1 cellular context compared by ENCODE assay signal in the genomic region with DNA sequence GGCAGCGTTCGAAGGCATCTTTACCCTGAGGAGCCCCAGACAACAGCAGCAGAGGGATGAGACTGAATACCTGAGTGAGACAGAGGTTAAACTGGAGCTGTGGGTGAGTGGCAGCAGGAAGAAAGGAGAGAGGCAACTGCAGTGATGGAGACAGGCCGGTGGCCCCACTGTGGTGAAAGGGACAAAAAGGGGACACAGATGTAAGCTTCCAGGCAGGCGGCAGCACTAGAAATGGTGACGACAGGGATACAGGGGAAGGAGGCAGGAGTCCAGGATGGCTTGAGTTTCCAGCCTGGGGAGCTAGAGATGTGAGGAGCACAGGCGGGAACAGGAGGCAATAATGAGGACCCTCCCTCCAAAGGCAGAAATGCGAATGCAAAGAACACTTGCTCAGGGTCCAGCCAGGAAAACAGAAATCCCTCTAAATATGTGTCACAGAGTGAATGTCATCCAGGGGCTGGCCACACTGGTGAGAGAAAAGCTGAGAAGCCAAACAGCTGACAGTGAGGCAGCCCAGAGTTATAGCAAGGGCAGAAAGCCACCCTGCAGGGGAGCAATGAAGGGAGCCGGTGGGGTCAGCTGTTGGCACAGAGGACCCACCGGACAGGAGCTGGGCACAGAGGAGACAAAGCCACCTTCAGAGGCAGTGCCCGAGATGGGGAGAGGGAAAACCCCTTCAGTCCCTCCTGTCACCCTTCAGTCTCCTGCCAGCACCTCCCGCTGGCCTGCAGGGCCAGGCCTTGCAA.
TF ChIP-seq lines count a peak whose summit lies in the region.

No MANE protein-coding gene starts in this region.

TF ChIP-seq in IMR-90, 13 proteins besides CTCF, POLR2A, EP300 and RAD21:
- TF ChIP-seq RFX5 (IDR thresholded peaks at IDR 0.05; ENCODE audit: low read depth, low read length), result no peak
- TF ChIP-seq, protein P1, sequence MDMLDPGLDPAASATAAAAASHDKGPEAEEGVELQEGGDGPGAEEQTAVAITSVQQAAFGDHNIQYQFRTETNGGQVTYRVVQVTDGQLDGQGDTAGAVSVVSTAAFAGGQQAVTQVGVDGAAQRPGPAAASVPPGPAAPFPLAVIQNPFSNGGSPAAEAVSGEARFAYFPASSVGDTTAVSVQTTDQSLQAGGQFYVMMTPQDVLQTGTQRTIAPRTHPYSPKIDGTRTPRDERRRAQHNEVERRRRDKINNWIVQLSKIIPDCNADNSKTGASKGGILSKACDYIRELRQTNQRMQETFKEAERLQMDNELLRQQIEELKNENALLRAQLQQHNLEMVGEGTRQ (IDR thresholded peaks at IDR 0.05; ENCODE audit: low read depth, low read length), result no peak
- TF ChIP-seq MAFK (IDR thresholded peaks at IDR 0.05; ENCODE audit: low read depth, low read length), result no peak
- TF ChIP-seq FOS (IDR thresholded peaks at IDR 0.05; ENCODE audit: low read depth, low read length), result no peak
- TF ChIP-seq CHD1 (IDR thresholded peaks at IDR 0.05; ENCODE audit: low read depth, low read length), result no peak
TF ChIP-seq in IMR-90: peak in this region for 0.
